In the genomic region with DNA sequence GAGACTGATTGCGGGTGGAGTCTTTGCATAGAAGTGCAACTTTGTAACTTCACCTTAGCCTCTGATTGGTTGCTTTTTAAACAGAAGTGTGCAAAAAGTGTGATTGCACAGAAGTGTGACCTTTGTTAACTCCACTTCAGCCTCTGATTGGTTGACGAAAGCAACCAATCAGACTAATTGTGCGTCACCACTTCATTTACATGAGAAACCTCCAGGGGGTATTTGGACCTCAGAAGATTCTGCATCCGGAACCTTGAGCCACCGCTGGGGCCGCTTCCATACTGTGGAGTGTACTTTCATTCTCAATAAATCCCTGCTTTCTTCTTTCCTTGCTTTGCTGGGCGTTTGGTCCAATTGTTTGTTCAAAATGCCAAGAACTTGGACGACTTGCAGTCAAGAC, we compare ENCODE assay signal across 9 cellular contexts. TPM values are rescaled to one million over a fixed set of nuclear protein-coding genes. Genes with fewer than 3 reads are reported as not detected.
A peak's percentile ranks its signal among the peaks of the same experiment; 100 is the strongest.
DNase-seq lines count a peak whose midpoint lies in the region; ATAC-seq, FAIRE-seq and TF ChIP-seq lines count a peak whose summit lies in the region.
"Had no signal": no experiment of that assay in that cellular context is flagged by ENCODE, and none has a peak within 500 bp of the region (broad histone marks: within the 10 kb centered on the region; RNA-seq: fewer than 3 reads in every experiment).

No MANE protein-coding gene starts in this region.

- TF ChIP-seq CTCF in CD4-positive, alpha-beta T cell (IDR thresholded peaks at IDR 0.05) = no peak
- TF ChIP-seq CTCF in HFFc6 (IDR thresholded peaks at IDR 0.05) = peak; percentile 15; the same call in 1 of the 2 replicates
- no peak for TF ChIP-seq CTCF in astrocyte (IDR thresholded peaks at IDR 0.05; ENCODE audit: insufficient read depth, low read depth, low read length)
- no peak for TF ChIP-seq CTCF in neural crest cell (conservative IDR thresholded peaks at IDR 0.05)

- peak overlapping the region; percentile 97 for H3K27ac Mint-ChIP-seq in CD4-positive, alpha-beta T cell
- peak overlapping the region; percentile 11; the same call in 1 of the 2 replicates for H3K27ac Mint-ChIP-seq in HFFc6
- no peak overlapping the region for H3K27ac Mint-ChIP-seq in astrocyte (ENCODE audit: unreplicated experiment)
- no peak overlapping the region for H3K27ac Mint-ChIP-seq in neural crest cell (ENCODE audit: unreplicated experiment)

- CTCF ChIA-PET in CD4-positive, alpha-beta T cell (lab: Charles Lee) = interaction anchor here (1.2 to 2.7 kb wide), 8 partner anchors 8 to 102 kb away, joined by 3 to 13 read pairs (median 4); no protein-coding TSS in a partner anchor

- H3K9me3 ChIP-seq in CD4-positive, alpha-beta T cell (ENCODE audit: control insufficient read depth, low read length) = no peaks in the 10 kb centered on the region
- H3K9me3 ChIP-seq in astrocyte (ENCODE audit: insufficient read depth, low read depth, low read length) = no peaks in the 10 kb centered on the region

- no peaks in the 10 kb centered on the region for H3K27me3 Mint-ChIP-seq in CD4-positive, alpha-beta T cell
- H3K27me3 Mint-ChIP-seq in HFFc6 (ENCODE audit: insufficient read depth) (peaks cover 3% of the 10 kb centered on the region), astrocyte (ENCODE audit: low read depth, unreplicated experiment) (peaks cover 20% of the 10 kb centered on the region), neural crest cell (ENCODE audit: low read depth) (peaks cover 4% of the 10 kb centered on the region)

- peaks cover 73% of the 10 kb centered on the region for H3K4me1 Mint-ChIP-seq in CD4-positive, alpha-beta T cell (ENCODE audit: low read depth)
- H3K4me1 Mint-ChIP-seq in HFFc6 (ENCODE audit: low read depth) (peaks cover 42% of the 10 kb centered on the region), astrocyte (ENCODE audit: low read depth, unreplicated experiment) (peaks cover 24% of the 10 kb centered on the region), neural crest cell (peaks cover 17% of the 10 kb centered on the region)

- POLR2A ChIA-PET in CD4-positive, alpha-beta T cell (lab: Charles Lee) = interaction anchor here (1.0 to 5.0 kb wide), 12 partner anchors 8 to 241 kb away, joined by 3 to 57 read pairs (median 13); a partner anchor contains a TSS

- no peaks in the 10 kb centered on the region for H3K27me3 ChIP-seq in CD4-positive, alpha-beta T cell (ENCODE audit: control insufficient read depth, insufficient read depth, low read length)
- no peaks in the 10 kb centered on the region for H3K27me3 ChIP-seq in astrocyte (ENCODE audit: insufficient read depth, low read length)

- H3K4me2 ChIP-seq in astrocyte (ENCODE audit: low read length) = peak overlapping the region; percentile 3

- H3K4me1 ChIP-seq in astrocyte (ENCODE audit: insufficient read depth, low read length) = no peaks in the 10 kb centered on the region

- peaks cover under 1% of the 10 kb centered on the region for H3K79me2 ChIP-seq in astrocyte (ENCODE audit: insufficient read depth, low read length)

- no peak for FAIRE-seq in astrocyte (lab: Jason Lieb, UNC)

- intact Hi-C loops in CD4-positive, alpha-beta T cell (cut with DNase I, micrococcal nuclease) = loop anchor here (5.0 to 10.0 kb wide), 3 partner anchors 106 to 148 kb away; a partner anchor contains a TSS

- no peak for DNase-seq in CD4-positive, alpha-beta T cell
- DNase-seq in HFFc6 (no peak), astrocyte (ENCODE audit: low read depth) (no peak), neural crest cell (ENCODE audit: low read depth, low spot score) (no peak), NCI-H510A (lab: John Stamatoyannopoulos, UW) (no peak)
- DNase-seq: stimulated activated CD4-positive, alpha-beta T cell treated with anti-CD3 and anti-CD28 coated beads, Interleukin-1b, Interleukin-23, amount 100 ng/mL, for 48 hours had no signal

- peaks cover 33% of the 10 kb centered on the region for H3K36me3 Mint-ChIP-seq in CD4-positive, alpha-beta T cell (ENCODE audit: low read depth)
- H3K36me3 Mint-ChIP-seq in HFFc6 (ENCODE audit: low read depth) = peaks cover 10% of the 10 kb centered on the region; the same call in 1 of the 2 replicates
- no peaks in the 10 kb centered on the region for H3K36me3 Mint-ChIP-seq in astrocyte (ENCODE audit: low read depth, unreplicated experiment)
- H3K36me3 Mint-ChIP-seq in neural crest cell (ENCODE audit: low read depth) = no peaks in the 10 kb centered on the region

- H3K9me3 Mint-ChIP-seq in CD4-positive, alpha-beta T cell = no peaks in the 10 kb centered on the region
- no peaks in the 10 kb centered on the region for H3K9me3 Mint-ChIP-seq in HFFc6
- no peaks in the 10 kb centered on the region for H3K9me3 Mint-ChIP-seq in astrocyte (ENCODE audit: unreplicated experiment)
- no peaks in the 10 kb centered on the region for H3K9me3 Mint-ChIP-seq in neural crest cell

- no peak overlapping the region for H3K4me3 ChIP-seq in astrocyte (ENCODE audit: insufficient read depth, low read depth, low read length)

- H3K36me3 ChIP-seq in astrocyte (ENCODE audit: insufficient read depth, low read length) = no peaks in the 10 kb centered on the region

- H3K9ac ChIP-seq in astrocyte (ENCODE audit: low read length) = no peak overlapping the region

- no peaks in the 10 kb centered on the region for H4K20me1 ChIP-seq in astrocyte (ENCODE audit: insufficient read depth, low read length)

- no peak overlapping the region for H2AFZ ChIP-seq in astrocyte (ENCODE audit: low read depth, low read length)

- H3K4me3 Mint-ChIP-seq in CD4-positive, alpha-beta T cell = peak overlapping the region; percentile 85
- H3K4me3 Mint-ChIP-seq in HFFc6 (peak overlapping the region; percentile 57), astrocyte (ENCODE audit: unreplicated experiment) (no peak overlapping the region), neural crest cell (peak overlapping the region; percentile 79)

- ATAC-seq in CD4-positive, alpha-beta T cell (ENCODE audit: poor library complexity) = no peak
- ATAC-seq in GM18519 (IDR thresholded peaks at IDR 0.05; ENCODE audit: low FRiP score, unreplicated experiment) (no peak), HG03108 (IDR thresholded peaks at IDR 0.05; ENCODE audit: unreplicated experiment) (no peak), HG03439 (IDR thresholded peaks at IDR 0.05; ENCODE audit: unreplicated experiment) (no peak)

- H3K27ac ChIP-seq in CD4-positive, alpha-beta T cell (ENCODE audit: low read depth, low read length) = peak overlapping the region; percentile 55
- H3K27ac ChIP-seq in astrocyte (ENCODE audit: low read depth, low read length) = no peak overlapping the region

RNA-seq across cellular contexts. Expression of a gene that starts 1.6 kb away (rescaled TPM):
- 100 to 1,000 TPM; 203 to 207 TPM for total RNA-seq in CD4-positive, alpha-beta T cell
- 10 to 100 TPM in 5 of 6 experiments, 1 to 10 TPM in 1; 9.7 to 13.1 (median 11.9) TPM for total RNA-seq in HFFc6 (2021; fragmentation: NEBNext Ultra II Directional; extraction: Animal tissue kit (Norgen Biotek cat#: 25700))
- total RNA-seq in astrocyte (10.3 and 11.1 TPM in 2 replicates), neural crest cell (8.6 and 9.3 TPM in 2 replicates)

Comparison
In these comparisons a context has a peak if more than half of its experiments do, and no peak if none do; other contexts are left out.
1. H3K27ac Mint-ChIP-seq: peak in CD4-positive, alpha-beta T cell (single experiment) and HFFc6 (single experiment); none in astrocyte (single experiment) and neural crest cell (single experiment).
2. RNA of a gene that starts 1.6 kb away (total RNA-seq): 203 to 207 TPM in CD4-positive, alpha-beta T cell; 9.7 to 13.1 TPM in HFFc6, 10.3 to 11.1 TPM in astrocyte and 8.6 to 9.3 TPM in neural crest cell; every median in the first group is over 10 times any median in the second.